8 cellular contexts compared by ENCODE assay signal in genomic region chrX:47831788-47832187, GRCh38. TPM values are rescaled to one million over a fixed set of nuclear protein-coding genes. Genes with fewer than 3 reads are reported as not detected.
DNase-seq lines count a peak whose midpoint lies in the region; ATAC-seq and TF ChIP-seq lines count a peak whose summit lies in the region.

No MANE protein-coding gene starts in this region.

- no peak overlapping the region for H3K4me3 ChIP-seq in GM06990 (replicated peaks; ENCODE audit: low read depth, low read length)
- no peak overlapping the region for H3K4me3 ChIP-seq in Loucy (ENCODE audit: low read length, poor library complexity, severe bottlenecking)

- no peaks in the 10 kb centered on the region for H3F3A ChIP-seq in Loucy (ENCODE audit: low read depth)

- no peaks in the 10 kb centered on the region for H3K9me3 ChIP-seq in Loucy (ENCODE audit: insufficient read depth, low read depth, low read length)

- H3K36me3 Mint-ChIP-seq in activated naive CD4-positive, alpha-beta T cell treated with anti-CD3 and anti-CD28 coated beads, Interleukin-2, amount 50 U/mL, for 72 hours, result peaks cover 6% of the 10 kb centered on the region in 2 donors

- peak; percentile 28 to 41 for ATAC-seq in activated naive CD4-positive, alpha-beta T cell treated with anti-CD3 and anti-CD28 coated beads, Interleukin-2, amount 50 U/mL, for 72 hours
- ATAC-seq in GM21825 (IDR thresholded peaks at IDR 0.05; ENCODE audit: unreplicated experiment) (no peak), HG02571 (IDR thresholded peaks at IDR 0.05; ENCODE audit: unreplicated experiment) (no peak)

- no peak overlapping the region for H3K9ac ChIP-seq in Loucy (ENCODE audit: low read depth, low read length, poor library complexity, severe bottlenecking)

- H3K36me3 ChIP-seq in GM06990 (ENCODE audit: control insufficient read depth, insufficient read depth, low read length) (no peaks in the 10 kb centered on the region), Loucy (ENCODE audit: insufficient read depth, low read length) (no peaks in the 10 kb centered on the region)

- no peaks in the 10 kb centered on the region for H3K9me2 ChIP-seq in Loucy (replicated peaks; ENCODE audit: low read depth, low read length)

- H3K4me2 ChIP-seq in Loucy (ENCODE audit: low read depth, low read length, poor library complexity, severe bottlenecking), result no peak overlapping the region

- no peaks in the 10 kb centered on the region for H3K27me3 ChIP-seq in GM06990 (replicated peaks; ENCODE audit: control insufficient read depth, insufficient read depth, low read length)
- H3K27me3 ChIP-seq in Loucy (ENCODE audit: insufficient read depth, low read length, poor library complexity, severe bottlenecking), result no peaks in the 10 kb centered on the region

- no peaks in the 10 kb centered on the region for H3K9me3 Mint-ChIP-seq in activated naive CD4-positive, alpha-beta T cell treated with anti-CD3 and anti-CD28 coated beads, Interleukin-2, amount 50 U/mL, for 72 hours

- DNase-seq in GM06990 (ENCODE audit: extremely low read depth, insufficient read length), result peak; percentile 10
- peak; percentile 43 for DNase-seq in SK-N-DZ (ENCODE audit: low spot score)
- DNase-seq in activated naive CD4-positive, alpha-beta T cell treated with anti-CD3 and anti-CD28 coated beads, Interleukin-2, amount 50 U/mL, for 72 hours (ENCODE audit: low spot score in 2 of 2), result peak in 1 of 2 donors; percentile 44
- DNase-seq in iPS-NIHi7 (ENCODE audit: extremely low spot score), result peak; percentile 60
- DNase-seq in stimulated activated CD4-positive, alpha-beta T cell treated with anti-CD3 and anti-CD28 coated beads, TNF-alpha, amount 100 ng/mL, for 48 hours (ENCODE audit: low read depth in 3 of 3), result peak in 2 of 3 donors; percentile 18 to 27

- H3K4me1 ChIP-seq in Loucy (ENCODE audit: insufficient read depth, low read length, poor library complexity, severe bottlenecking), result peaks cover 7% of the 10 kb centered on the region

- no peaks in the 10 kb centered on the region for H3K79me2 ChIP-seq in Loucy (ENCODE audit: insufficient read depth, low read length)

- no peak overlapping the region for H2AFZ ChIP-seq in Loucy (ENCODE audit: low read length)

- H3K27ac Mint-ChIP-seq in activated naive CD4-positive, alpha-beta T cell treated with anti-CD3 and anti-CD28 coated beads, Interleukin-2, amount 50 U/mL, for 72 hours, result no peak overlapping the region

- TF ChIP-seq CTCF in GM06990 (IDR thresholded peaks at IDR 0.05; ENCODE audit: insufficient read depth, low read length, poor library complexity, severe bottlenecking) (peak; percentile 77), Loucy (conservative IDR thresholded peaks at IDR 0.05; ENCODE audit: low read length) (peak; percentile 72)

- H4K20me1 ChIP-seq in Loucy (ENCODE audit: insufficient read depth, low read length, poor library complexity, severe bottlenecking), result no peaks in the 10 kb centered on the region

RNA-seq across cellular contexts. Expression of gene ZNF81, which starts 4.9 kb away (rescaled TPM):
- polyA plus RNA-seq in SK-N-DZ (2014; cell fraction: cytosol; rRNA removed), result 1.8 and 2.6 TPM in 2 replicates
- polyA plus RNA-seq in SK-N-DZ (2014; cell fraction: nucleus; rRNA removed), result 2.0 and 2.5 TPM in 2 replicates
- 1 to 10 TPM; 6.6 to 8.5 TPM for total RNA-seq in activated naive CD4-positive, alpha-beta T cell treated with anti-CD3 and anti-CD28 coated beads, Interleukin-2, amount 50 U/mL, for 72 hours

Comparison
In these comparisons a context has a peak if more than half of its experiments do, and no peak if none do; other contexts are left out.
1. ATAC-seq: peak in activated naive CD4-positive, alpha-beta T cell treated with anti-CD3 and anti-CD28 coated beads, Interleukin-2, amount 50 U/mL, for 72 hours (2 of 2); none in GM21825 (single experiment) and HG02571 (single experiment).